Comparison of ENCODE assay signal across 8 cellular contexts in genomic region chr2:220309215-220309614, GRCh38.
"Had no signal": no experiment of that assay in that cellular context is flagged by ENCODE, and none has a peak within 500 bp of the region (broad histone marks: within the 10 kb centered on the region; RNA-seq: fewer than 3 reads in every experiment).

No MANE protein-coding gene starts in this region.

- H2AFZ ChIP-seq: GM23338 had no signal

- FAIRE-seq: H1, H54, HTR-8/SVneo had no signal

- DNase-seq: H9, HCEC 1CT, IMR-90, KBM-7 had no signal

- H3K4me3 ChIP-seq: GM23338 had no signal

- ATAC-seq: GM23338 had no signal

- H3K4me2 ChIP-seq: GM23338 had no signal
